In genomic region chr10:26463986-26464385, GRCh38 we compare ENCODE assay signal across 24 cellular contexts. TPM values are rescaled to one million over a fixed set of nuclear protein-coding genes. Genes with fewer than 3 reads are reported as not detected.
A peak's percentile ranks its signal among the peaks of the same experiment; 100 is the strongest.
DNase-seq lines count a peak whose midpoint lies in the region; ATAC-seq and TF ChIP-seq lines count a peak whose summit lies in the region.
"Had no signal": no experiment of that assay in that cellular context is flagged by ENCODE, and none has a peak within 500 bp of the region (broad histone marks: within the 10 kb centered on the region; RNA-seq: fewer than 3 reads in every experiment).

No MANE protein-coding gene starts in this region.

- no peak for DNase-seq in activated T-cell treated with anti-CD3 and anti-CD28 coated beads, Interleukin-2, amount 50 U/mL, for 24 hours
- DNase-seq in activated T-cell treated with anti-CD3 and anti-CD28 coated beads, Interleukin-2, amount 50 U/mL, for 48 hours: no peak
- DNase-seq in ELR (ENCODE audit: low read depth) (peak; percentile 36), DMS 273 (lab: John Stamatoyannopoulos, UW; ENCODE audit: unreplicated experiment) (no peak), breast epithelium (ENCODE audit: low spot score in 2 of 2) (no peak)
- DNase-seq: activated CD8-positive, alpha-beta memory T cell treated with anti-CD3 and anti-CD28 coated beads for 24 hours; GF-D8; KBM-7; NCI-H510A treated with DMSO at 0.1 percent for 48 hours; NK-92 treated with Interleukin-12 subunit alpha and Interleukin-12 subunit beta, amount 100 ng/mL, for 24 hours; pancreas; right cardiac atrium; stimulated activated CD4-positive, alpha-beta T cell treated with anti-CD3 and anti-CD28 coated beads, Interleukin-12 subunit alpha, Interleukin-12 subunit beta, amount 100 ng/mL, for 4 hours; stimulated activated CD4-positive, alpha-beta T cell treated with anti-CD3 and anti-CD28 coated beads, Interleukin-4, amount 100 ng/mL, for 4 hours had no signal

- H3K27me3 ChIP-seq in neutrophil (no peaks in the 10 kb centered on the region), breast epithelium (no peaks in the 10 kb centered on the region)
- H3K27me3 ChIP-seq: BLaER1, pancreas had no signal

- H3K4me3 ChIP-seq in neutrophil (ENCODE audit: low read depth in 1 of 2, low read length in 1 of 2) (no peak overlapping the region), breast epithelium (no peak overlapping the region)
- H3K4me3 ChIP-seq: BLaER1, pancreas had no signal

- intact Hi-C loops in breast epithelium (cut with DNase I; ENCODE audit: low total_unique reads): no loop called here

- no peaks in the 10 kb centered on the region for H3K27me3 Mint-ChIP-seq in activated T-cell treated with anti-CD3 and anti-CD28 coated beads, Interleukin-2, amount 50 U/mL, for 24 hours
- no peaks in the 10 kb centered on the region for H3K27me3 Mint-ChIP-seq in activated naive CD8-positive, alpha-beta T cell
- H3K27me3 Mint-ChIP-seq: dendritic cell treated with granulocyte-macrophage colony-stimulating factor and Interleukin-4, amounts not matched to agents 40 ng/mL and 50 ng/mL, for 4 days had no signal

- H3K4me1 Mint-ChIP-seq in activated T-cell treated with anti-CD3 and anti-CD28 coated beads, Interleukin-2, amount 50 U/mL, for 24 hours (ENCODE audit: low read depth): peaks cover 81% of the 10 kb centered on the region
- peaks cover 83% of the 10 kb centered on the region for H3K4me1 Mint-ChIP-seq in activated naive CD8-positive, alpha-beta T cell (ENCODE audit: low read depth)

- no peak for TF ChIP-seq CTCF in neutrophil (IDR thresholded peaks at IDR 0.05)
- no peak for TF ChIP-seq CTCF in breast epithelium (IDR thresholded peaks at IDR 0.05)

- H3K36me3 ChIP-seq in neutrophil: peaks cover 18% of the 10 kb centered on the region
- no peaks in the 10 kb centered on the region for H3K36me3 ChIP-seq in breast epithelium
- H3K36me3 ChIP-seq: pancreas had no signal

- H3K9me3 ChIP-seq in neutrophil: no peaks in the 10 kb centered on the region
- H3K9me3 ChIP-seq in breast epithelium: no peaks in the 10 kb centered on the region
- H3K9me3 ChIP-seq: pancreas had no signal

- no peak for TF ChIP-seq POLR2A in breast epithelium (IDR thresholded peaks at IDR 0.05)

- peaks cover 25 to 50% of the 10 kb centered on the region in 2 experiments for H3K4me1 ChIP-seq in neutrophil (ENCODE audit: control insufficient read depth in 1 of 2, insufficient read depth in 1 of 2, low read depth in 1 of 2, low read length in 1 of 2)
- H3K4me1 ChIP-seq in breast epithelium: no peaks in the 10 kb centered on the region
- H3K4me1 ChIP-seq: pancreas had no signal

- H3K27ac Mint-ChIP-seq in activated T-cell treated with anti-CD3 and anti-CD28 coated beads, Interleukin-2, amount 50 U/mL, for 24 hours: peak overlapping the region; percentile 85
- peak overlapping the region; percentile 91 for H3K27ac Mint-ChIP-seq in activated naive CD8-positive, alpha-beta T cell
- H3K27ac Mint-ChIP-seq: dendritic cell treated with granulocyte-macrophage colony-stimulating factor and Interleukin-4, amounts not matched to agents 40 ng/mL and 50 ng/mL, for 4 days had no signal

- no peak for ATAC-seq in GM18520 (IDR thresholded peaks at IDR 0.05; ENCODE audit: unreplicated experiment)
- ATAC-seq: pancreas, right cardiac atrium had no signal

- peaks cover 6% of the 10 kb centered on the region for H3K9me3 Mint-ChIP-seq in activated T-cell treated with anti-CD3 and anti-CD28 coated beads, Interleukin-2, amount 50 U/mL, for 24 hours
- no peaks in the 10 kb centered on the region for H3K9me3 Mint-ChIP-seq in activated naive CD8-positive, alpha-beta T cell (ENCODE audit: low read depth)
- H3K9me3 Mint-ChIP-seq: dendritic cell treated with granulocyte-macrophage colony-stimulating factor and Interleukin-4, amounts not matched to agents 40 ng/mL and 50 ng/mL, for 4 days had no signal

- H3K4me3 Mint-ChIP-seq in activated T-cell treated with anti-CD3 and anti-CD28 coated beads, Interleukin-2, amount 50 U/mL, for 24 hours: no peak overlapping the region
- H3K4me3 Mint-ChIP-seq in activated naive CD8-positive, alpha-beta T cell: no peak overlapping the region
- H3K4me3 Mint-ChIP-seq: dendritic cell treated with granulocyte-macrophage colony-stimulating factor and Interleukin-4, amounts not matched to agents 40 ng/mL and 50 ng/mL, for 4 days had no signal

- H3K36me3 Mint-ChIP-seq in activated T-cell treated with anti-CD3 and anti-CD28 coated beads, Interleukin-2, amount 50 U/mL, for 24 hours (ENCODE audit: low read depth): peaks cover 68% of the 10 kb centered on the region
- H3K36me3 Mint-ChIP-seq in activated naive CD8-positive, alpha-beta T cell: peaks cover 26% of the 10 kb centered on the region

- H3K27ac ChIP-seq in neutrophil (peak overlapping the region; percentile 14), breast epithelium (no peak overlapping the region)
- H3K27ac ChIP-seq: BLaER1, pancreas had no signal

RNA-seq across cellular contexts. Expression of gene APBB1IP, which starts 25.8 kb away (rescaled TPM):
- 10 to 100 TPM in 1 of 3 donors, 1 to 10 TPM in 2; 3.5 to 30.1 (median 6.2) TPM for total RNA-seq in breast epithelium
- total RNA-seq: A673, bronchial epithelial cell, endothelial cell of umbilical vein, HT-29, SK-MEL-5 had no signal
